ENCODE assay signal across 26 cellular contexts in genomic region chr17:2863204-2863603, GRCh38.
"Had no signal": no experiment of that assay in that cellular context is flagged by ENCODE, and none has a peak within 500 bp of the region (broad histone marks: within the 10 kb centered on the region; RNA-seq: fewer than 3 reads in every experiment).

No MANE protein-coding gene starts in this region.

- H2AFZ ChIP-seq: neural progenitor cell had no signal

- H3K9me3 Mint-ChIP-seq: activated B cell treated with CpG ODN at 0.5 μM for 24 hours; activated CD4-positive, alpha-beta memory T cell treated with anti-CD3 and anti-CD28 coated beads, Interleukin-2, amount 10 ng/mL, durations not matched to agents 7 days and 5 days; activated naive CD4-positive, alpha-beta T cell treated with anti-CD3 and anti-CD28 coated beads for 36 hours; activated naive CD8-positive, alpha-beta T cell treated with anti-CD3 and anti-CD28 coated beads, Interleukin-2, amount 10 ng/mL, durations not matched to agents 7 days and 5 days; activated T-cell treated with anti-CD3 and anti-CD28 coated beads, Interleukin-2, amount 50 U/mL, for 72 hours; stimulated activated naive B cell treated with anti-CD40 and anti-IgM and Interleukin-4, amounts not matched to agents 10 μg/mL and 1 μg/mL and 100 μg/mL, for 72 hours; T-cell had no signal

- H3K4me1 ChIP-seq: gastroesophageal sphincter, testis, uterus had no signal

- H3K27me3 ChIP-seq: gastroesophageal sphincter, neural progenitor cell, testis, uterus had no signal

- H3K4me1 Mint-ChIP-seq: activated B cell treated with CpG ODN at 0.5 μM for 24 hours; activated CD4-positive, alpha-beta memory T cell treated with anti-CD3 and anti-CD28 coated beads, Interleukin-2, amount 10 ng/mL, durations not matched to agents 7 days and 5 days; activated naive CD8-positive, alpha-beta T cell treated with anti-CD3 and anti-CD28 coated beads, Interleukin-2, amount 10 ng/mL, durations not matched to agents 7 days and 5 days; stimulated activated naive B cell treated with anti-CD40 and anti-IgM and Interleukin-4, amounts not matched to agents 10 μg/mL and 1 μg/mL and 100 μg/mL, for 72 hours had no signal

- DNase-seq: activated B cell treated with CpG ODN at 0.5 μM for 24 hours; activated CD4-positive, alpha-beta memory T cell treated with anti-CD3 and anti-CD28 coated beads, Interleukin-2, amount 10 ng/mL, durations not matched to agents 7 days and 5 days; activated CD4-positive, alpha-beta T cell treated with anti-CD3 and anti-CD28 coated beads for 48 hours; activated effector memory CD4-positive, alpha-beta T cell treated with Interleukin-2 at 50 U/mL for 16 hours; activated naive CD4-positive, alpha-beta T cell treated with anti-CD3 and anti-CD28 coated beads for 36 hours; activated naive CD8-positive, alpha-beta T cell treated with anti-CD3 and anti-CD28 coated beads, Interleukin-2, amount 10 ng/mL, durations not matched to agents 7 days and 5 days; activated T-cell treated with anti-CD3 and anti-CD28 coated beads, Interleukin-2, amount 50 U/mL, for 72 hours; amniotic stem cell; cerebellar nuclear complex; cortex of kidney; naive B cell; small intestine; stimulated activated CD4-positive, alpha-beta T cell treated with anti-CD3 and anti-CD28 coated beads, Interleukin-15, amount 100 ng/mL, for 24 hours; stimulated activated naive B cell treated with anti-CD40 and anti-IgM and Interleukin-4, amounts not matched to agents 10 μg/mL and 1 μg/mL and 100 μg/mL, for 72 hours; T-cell; testis; trophoblast cell; uterus had no signal

- H3K4me2 ChIP-seq: neural progenitor cell had no signal

- H3K4me3 Mint-ChIP-seq: activated B cell treated with CpG ODN at 0.5 μM for 24 hours; activated CD4-positive, alpha-beta memory T cell treated with anti-CD3 and anti-CD28 coated beads, Interleukin-2, amount 10 ng/mL, durations not matched to agents 7 days and 5 days; activated naive CD4-positive, alpha-beta T cell treated with anti-CD3 and anti-CD28 coated beads for 36 hours; activated naive CD8-positive, alpha-beta T cell treated with anti-CD3 and anti-CD28 coated beads, Interleukin-2, amount 10 ng/mL, durations not matched to agents 7 days and 5 days; activated T-cell treated with anti-CD3 and anti-CD28 coated beads, Interleukin-2, amount 50 U/mL, for 72 hours; naive B cell; neural progenitor cell; stimulated activated naive B cell treated with anti-CD40 and anti-IgM and Interleukin-4, amounts not matched to agents 10 μg/mL and 1 μg/mL and 100 μg/mL, for 72 hours; T-cell had no signal

- H3K27ac ChIP-seq: epithelial cell of prostate, gastroesophageal sphincter, neural progenitor cell, testis, uterus had no signal

- H3K9ac ChIP-seq: neural progenitor cell had no signal

- H3K4me3 ChIP-seq: gastroesophageal sphincter, lung, neural progenitor cell, testis, uterus had no signal

- H3K9me3 ChIP-seq: gastroesophageal sphincter, testis, uterus had no signal

- H3K36me3 Mint-ChIP-seq: activated naive CD8-positive, alpha-beta T cell treated with anti-CD3 and anti-CD28 coated beads, Interleukin-2, amount 10 ng/mL, durations not matched to agents 7 days and 5 days; neural progenitor cell had no signal

- FAIRE-seq: bronchial epithelial cell, keratinocyte, small intestine, TTC549 had no signal

- ATAC-seq: activated T-cell treated with anti-CD3 and anti-CD28 coated beads, Interleukin-2, amount 50 U/mL, for 72 hours; gastroesophageal sphincter; sciatic nerve; stimulated activated naive B cell treated with anti-CD40 and anti-IgM and Interleukin-4, amounts not matched to agents 10 μg/mL and 1 μg/mL and 100 μg/mL, for 72 hours; T-cell had no signal

- H3K36me3 ChIP-seq: gastroesophageal sphincter, neural progenitor cell, uterus had no signal

- H3K27ac Mint-ChIP-seq: activated B cell treated with CpG ODN at 0.5 μM for 24 hours; activated CD4-positive, alpha-beta memory T cell treated with anti-CD3 and anti-CD28 coated beads, Interleukin-2, amount 10 ng/mL, durations not matched to agents 7 days and 5 days; activated naive CD4-positive, alpha-beta T cell treated with anti-CD3 and anti-CD28 coated beads for 36 hours; activated naive CD8-positive, alpha-beta T cell treated with anti-CD3 and anti-CD28 coated beads, Interleukin-2, amount 10 ng/mL, durations not matched to agents 7 days and 5 days; activated T-cell treated with anti-CD3 and anti-CD28 coated beads, Interleukin-2, amount 50 U/mL, for 72 hours; neural progenitor cell; stimulated activated naive B cell treated with anti-CD40 and anti-IgM and Interleukin-4, amounts not matched to agents 10 μg/mL and 1 μg/mL and 100 μg/mL, for 72 hours; T-cell had no signal
